Comparison of ENCODE assay signal across 12 cellular contexts in genomic region chr2:202883987-202884675, GRCh38. TPM values are rescaled to one million over a fixed set of nuclear protein-coding genes. Genes with fewer than 3 reads are reported as not detected.
DNase-seq lines count a peak whose midpoint lies in the region; ATAC-seq, FAIRE-seq and TF ChIP-seq lines count a peak whose summit lies in the region.
"Had no signal": no experiment of that assay in that cellular context is flagged by ENCODE, and none has a peak within 500 bp of the region (broad histone marks: within the 10 kb centered on the region; RNA-seq: fewer than 3 reads in every experiment).

No MANE protein-coding gene starts in this region.

- DNase-seq in AG10803 (ENCODE audit: low read depth) (peak; percentile 2), GM12878 (ENCODE audit: low read depth, low spot score) (no peak), iris pigment epithelial cell (ENCODE audit: low read depth) (peak; percentile 79), CD14-positive monocyte (ENCODE audit: low spot score) (no peak), sigmoid colon (no peak), omental fat pad (ENCODE audit: low spot score) (no peak), glutamatergic neuron (no peak)
- DNase-seq: aorta, C1 segment of cervical spinal cord, NCI-H774 had no signal

- H3K4me3 Mint-ChIP-seq in CD14-positive monocyte (no peak overlapping the region), glutamatergic neuron (ENCODE audit: unreplicated experiment) (no peak overlapping the region)

- H3K27ac Mint-ChIP-seq in CD14-positive monocyte = peak overlapping the region in 2 of 7 donors; percentile 13 to 16
- no peak overlapping the region for H3K27ac Mint-ChIP-seq in glutamatergic neuron (ENCODE audit: unreplicated experiment)

- H3K9me3 ChIP-seq in Loucy (ENCODE audit: insufficient read depth, low read depth, low read length) (no peaks in the 10 kb centered on the region), GM12878 (replicated peaks; ENCODE audit: control insufficient read depth, insufficient read depth, low read length) (no peaks in the 10 kb centered on the region), sigmoid colon (no peaks in the 10 kb centered on the region)
- H3K9me3 ChIP-seq: vagina had no signal

- H3K9me3 Mint-ChIP-seq in CD14-positive monocyte (no peaks in the 10 kb centered on the region), glutamatergic neuron (ENCODE audit: unreplicated experiment) (no peaks in the 10 kb centered on the region)

- CTCF ChIA-PET in GM12878 (lab: Yijun Ruan, JAX) = no interaction called here

- ATAC-seq in GM12878 (no peak), omental fat pad (ENCODE audit: low FRiP score) (no peak)

- H2AFZ ChIP-seq in Loucy (ENCODE audit: low read length) (no peak overlapping the region), GM12878 (ENCODE audit: control insufficient read depth, low read depth, low read length) (no peak overlapping the region)

- H4K20me1 ChIP-seq in Loucy (ENCODE audit: insufficient read depth, low read length, poor library complexity, severe bottlenecking) (no peaks in the 10 kb centered on the region), GM12878 (ENCODE audit: control insufficient read depth, insufficient read depth) (no peaks in the 10 kb centered on the region)

- H3K27me3 ChIP-seq in Loucy (ENCODE audit: insufficient read depth, low read length, poor library complexity, severe bottlenecking) (no peaks in the 10 kb centered on the region), GM12878 (replicated peaks in 1 of 2; ENCODE audit: control insufficient read depth in 2 of 2, insufficient read depth in 2 of 2, low read length in 1 of 2) (no peaks in the 10 kb centered on the region), sigmoid colon (no peaks in the 10 kb centered on the region)
- H3K27me3 ChIP-seq: vagina had no signal

- TF ChIP-seq POLR2A in GM12878 (IDR thresholded peaks at IDR 0.05; ENCODE audit: low read depth, low read length) = no peak
- TF ChIP-seq POLR2A in sigmoid colon (IDR thresholded peaks at IDR 0.05) = no peak

- H3F3A ChIP-seq in Loucy (ENCODE audit: low read depth) = no peaks in the 10 kb centered on the region

- WGBS in GM12878 (ENCODE audit: insufficient coverage, insufficient replicate concordance, low lambda C conversion rate, missing lambda C conversion rate) = 99% methylated on average over 5 of the region's 5 CpGs
- WGBS in sigmoid colon, 2 donors = 80 to 89% methylated on average over 5 of the region's 5 CpGs

- POLR2A ChIA-PET in GM12878 (lab: Charles Lee) = no interaction called here

- no peak for TF ChIP-seq EP300 in GM12878 (IDR thresholded peaks at IDR 0.05; ENCODE audit: borderline replicate concordance in 1 of 2, control insufficient read depth in 1 of 2, low read depth in 2 of 2, low read length in 2 of 2)
- TF ChIP-seq EP300 in sigmoid colon (IDR thresholded peaks at IDR 0.05) = no peak

- H3K4me2 ChIP-seq in Loucy (ENCODE audit: low read depth, low read length, poor library complexity, severe bottlenecking) = no peak overlapping the region
- H3K4me2 ChIP-seq in GM12878 (ENCODE audit: control insufficient read depth, insufficient read depth) = no peak overlapping the region

- peaks cover 46% of the 10 kb centered on the region; the same call in 1 of the 2 replicates for H3K36me3 ChIP-seq in Loucy (ENCODE audit: insufficient read depth, low read length)
- H3K36me3 ChIP-seq in GM12878 (ENCODE audit: control insufficient read depth in 2 of 2, insufficient read depth in 2 of 2, low read length in 1 of 2) = peaks cover 5 to 11% of the 10 kb centered on the region in 2 experiments
- peaks cover 0 to 62% (median 9%) of the 10 kb centered on the region in 4 donors for H3K36me3 ChIP-seq in sigmoid colon

- H3K36me3 Mint-ChIP-seq in CD14-positive monocyte = peaks cover 53 to 78% of the 10 kb centered on the region in 2 donors
- H3K36me3 Mint-ChIP-seq in glutamatergic neuron (ENCODE audit: unreplicated experiment) = no peaks in the 10 kb centered on the region

- no peaks in the 10 kb centered on the region for H3K79me2 ChIP-seq in Loucy (ENCODE audit: insufficient read depth, low read length)
- H3K79me2 ChIP-seq in GM12878 (ENCODE audit: control insufficient read depth, insufficient read depth, low read length) = no peaks in the 10 kb centered on the region

- BruUV-seq in GM12878 (replicated peaks; lab: Mats Ljungman, UMichigan) = no TSS peak

- no peaks in the 10 kb centered on the region for H3K4me1 Mint-ChIP-seq in CD14-positive monocyte
- H3K4me1 Mint-ChIP-seq in glutamatergic neuron (ENCODE audit: low read depth, unreplicated experiment) = no peaks in the 10 kb centered on the region

- in situ Hi-C loops in GM12878 (cut with MboI) = no loop called here

- SMC1A ChIA-PET in GM12878 (lab: Charles Lee; ENCODE audit: uncharacterized antibody, unreplicated experiment) = no interaction called here

- peaks cover 0 to 1% (median 0%) of the 10 kb centered on the region in 3 donors for H3K27me3 Mint-ChIP-seq in CD14-positive monocyte (ENCODE audit: low read depth in 3 of 3)
- H3K27me3 Mint-ChIP-seq in glutamatergic neuron (ENCODE audit: unreplicated experiment) = no peaks in the 10 kb centered on the region

- H3K9ac ChIP-seq in Loucy (ENCODE audit: low read depth, low read length, poor library complexity, severe bottlenecking) = no peak overlapping the region
- H3K9ac ChIP-seq in GM12878 (ENCODE audit: control insufficient read depth, insufficient read depth, low read length) = no peak overlapping the region

- no peak overlapping the region for H3K27ac ChIP-seq in GM12878 (ENCODE audit: control insufficient read depth, insufficient read depth)
- no peak overlapping the region for H3K27ac ChIP-seq in sigmoid colon
- H3K27ac ChIP-seq: vagina had no signal

- TF ChIP-seq CTCF in AG10803 (conservative IDR thresholded peaks at IDR 0.05; ENCODE audit: low read length) (0 out of 2 replicates have a peak, but pooled peaks have one; percentile 11), Loucy (conservative IDR thresholded peaks at IDR 0.05; ENCODE audit: low read length) (peak; percentile 41), GM12878 (IDR thresholded peaks at IDR 0.05 in 2 of 3, conservative IDR thresholded peaks at IDR 0.05 in 1 of 3; ENCODE audit: control insufficient read depth in 2 of 3, extremely low read depth in 1 of 3, insufficient read depth in 1 of 3, low read depth in 3 of 3, low read length in 3 of 3) (no peak), CD14-positive monocyte (IDR thresholded peaks at IDR 0.05) (no peak), sigmoid colon (IDR thresholded peaks at IDR 0.05) (no peak), omental fat pad (IDR thresholded peaks at IDR 0.05) (no peak), glutamatergic neuron (IDR thresholded peaks at IDR 0.05; ENCODE audit: partially characterized antibody, unreplicated experiment) (no peak)

- H3K4me1 ChIP-seq in Loucy (ENCODE audit: insufficient read depth, low read length, poor library complexity, severe bottlenecking) (peaks cover 9% of the 10 kb centered on the region), GM12878 (ENCODE audit: control insufficient read depth, insufficient read depth, low read length) (no peaks in the 10 kb centered on the region), sigmoid colon (no peaks in the 10 kb centered on the region)
- H3K4me1 ChIP-seq: vagina had no signal

- TF ChIP-seq RAD21 in GM12878 (IDR thresholded peaks at IDR 0.05; ENCODE audit: insufficient read depth, low read depth, low read length) = no peak

- peak; percentile 65 for FAIRE-seq in GM12878 (lab: Jason Lieb, UNC)

- intact Hi-C loops in GM12878 (cut with micrococcal nuclease; ENCODE audit: unreplicated experiment) = no loop called here
- intact Hi-C loops in CD14-positive monocyte (cut with micrococcal nuclease) = no loop called here
- intact Hi-C loops in sigmoid colon (cut with DNase I) = no loop called here

- RAD21 ChIA-PET in GM12878 (lab: Charles Lee; ENCODE audit: unreplicated experiment) = no interaction called here

- H3K9me2 ChIP-seq in Loucy (replicated peaks; ENCODE audit: low read depth, low read length) = no peaks in the 10 kb centered on the region

- H3K4me3 ChIP-seq in AG10803 (ENCODE audit: low read length) (no peak overlapping the region), Loucy (ENCODE audit: low read length, poor library complexity, severe bottlenecking) (no peak overlapping the region), GM12878 (no peak overlapping the region), sigmoid colon (no peak overlapping the region)
- H3K4me3 ChIP-seq: vagina had no signal

RNA-seq across cellular contexts. Expression of gene ICA1L, which starts 12.6 kb away (rescaled TPM):
- total RNA-seq in GM12878 (2013; cell fraction: nucleolus; rRNA removed) = 24.9 and 28.1 TPM in 2 replicates
- total RNA-seq in GM12878 (2014; rRNA removed) (2.9 and 5.8 TPM in 2 replicates), GM12878 (2014; rRNA removed; fragmentation: Illumina TruSeq; extraction: Trizol) (4.3 TPM in 2 replicates), GM12878 (2021) (2.8 and 5.1 TPM in 2 replicates), sigmoid colon (10 to 100 TPM; 15.7 to 28.8 (median 25.1) TPM), omental fat pad (10 to 100 TPM in 2 of 4 donors, 1 to 10 TPM in 2; 3.4 to 14.0 (median 9.9) TPM), glutamatergic neuron (ENCODE audit: unreplicated experiment) (12.0 TPM)
- 0.63 TPM for polyA plus RNA-seq in GM12878 (2011; ENCODE audit: low read depth)
- polyA plus RNA-seq in GM12878 (2011; rRNA removed) (7.4 and 12.7 TPM in 2 replicates), GM12878 (2014; fragmentation: Illumina TruSeq; extraction: Trizol) (5.4 and 6.0 TPM in 2 replicates), GM12878 (2014; fragmentation: Nextera tagmentation; extraction: Ambion mirVana) (1 to 10 TPM in 1 of 2 experiments, under 1 TPM in 1; 0.85 to 1.2 TPM), GM12878 (2014; rRNA removed) (4.1 and 5.6 TPM in 2 replicates), GM12878 (2016; fragmentation: Nextera tagmentation; extraction: Ambion mirVana) (1 to 10 TPM; 2.0 to 2.8 TPM), CD14-positive monocyte (under 1 TPM; 0.17 to 0.85 TPM), sigmoid colon (1 to 10 TPM in 2 of 3 donors, under 1 TPM in 1; 0.46 to 1.8 (median 1.3) TPM)
- polyA plus RNA-seq in GM12878 (2011; cell fraction: cytosol; rRNA removed) = 2.2 and 2.5 TPM in 2 replicates
- 6.4 and 8.7 TPM in 2 replicates for polyA plus RNA-seq in GM12878 (2011; cell fraction: nucleus; rRNA removed)
- 1.6 TPM in 2 replicates for polyA plus RNA-seq in GM12878 (2012)
- polyA minus RNA-seq in GM12878 (2011; rRNA and poly(A)+ RNA removed) = 5.4 and 9.9 TPM in 2 replicates
- polyA minus RNA-seq in GM12878 (2011; cell fraction: cytosol; rRNA and poly(A)+ RNA removed) = 1.1 and 6.5 TPM in 2 replicates
- polyA minus RNA-seq in GM12878 (2011; cell fraction: nucleus; rRNA and poly(A)+ RNA removed) = 3.4 and 8.9 TPM in 2 replicates

RNA-seq across cellular contexts. Expression of gene WDR12, which starts 27.3 kb away (rescaled TPM):
- total RNA-seq in GM12878 (2013; cell fraction: nucleolus; rRNA removed) = 86.6 and 105 TPM in 2 replicates
- total RNA-seq in GM12878 (2014; rRNA removed) = 52.9 and 67.6 TPM in 2 replicates
- 66.5 and 76.0 TPM in 2 replicates for total RNA-seq in GM12878 (2014; rRNA removed; fragmentation: Illumina TruSeq; extraction: Trizol)
- 95.7 and 98.3 TPM in 2 replicates for total RNA-seq in GM12878 (2021)
- polyA plus RNA-seq in GM12878 (2011; ENCODE audit: low read depth) = 4.7 TPM
- polyA plus RNA-seq in GM12878 (2011; rRNA removed) = 117 and 223 TPM in 2 replicates
- polyA plus RNA-seq in GM12878 (2011; cell fraction: cytosol; rRNA removed) = 10.3 and 19.1 TPM in 2 replicates
- polyA plus RNA-seq in GM12878 (2011; cell fraction: nucleus; rRNA removed) = 30.5 and 42.9 TPM in 2 replicates
- polyA plus RNA-seq in GM12878 (2012) = 37.1 and 45.1 TPM in 2 replicates
- 77.3 and 85.5 TPM in 2 replicates for polyA plus RNA-seq in GM12878 (2014; fragmentation: Illumina TruSeq; extraction: Trizol)
- polyA plus RNA-seq in GM12878 (2014; fragmentation: Nextera tagmentation; extraction: Ambion mirVana) = 100 to 1,000 TPM; 214 to 256 TPM
- polyA plus RNA-seq in GM12878 (2014; rRNA removed) = 57.2 and 71.7 TPM in 2 replicates
- 100 to 1,000 TPM; 161 to 174 TPM for polyA plus RNA-seq in GM12878 (2016; fragmentation: Nextera tagmentation; extraction: Ambion mirVana)
- polyA minus RNA-seq in GM12878 (2011; rRNA and poly(A)+ RNA removed) = 26.1 and 26.8 TPM in 2 replicates
- 15.1 and 31.4 TPM in 2 replicates for polyA minus RNA-seq in GM12878 (2011; cell fraction: cytosol; rRNA and poly(A)+ RNA removed)
- 12.0 and 15.4 TPM in 2 replicates for polyA minus RNA-seq in GM12878 (2011; cell fraction: nucleus; rRNA and poly(A)+ RNA removed)
- 10 to 100 TPM in 1 of 2 donors, 1 to 10 TPM in 1; 4.1 to 14.6 TPM for polyA plus RNA-seq in CD14-positive monocyte
- 10 to 100 TPM in 2 of 4 donors, 1 to 10 TPM in 2; 3.3 to 23.0 (median 10.9) TPM for total RNA-seq in sigmoid colon
- 10 to 100 TPM; 16.4 to 20.4 (median 20.1) TPM for polyA plus RNA-seq in sigmoid colon
- total RNA-seq in omental fat pad = 10 to 100 TPM; 12.3 to 31.8 (median 14.8) TPM
- total RNA-seq in glutamatergic neuron (ENCODE audit: unreplicated experiment) = 53.5 TPM

RNA-seq across cellular contexts. Expression of gene CARF, which starts 27.9 kb away (rescaled TPM):
- 29.0 and 29.1 TPM in 2 replicates for total RNA-seq in GM12878 (2013; cell fraction: nucleolus; rRNA removed)
- 7.6 and 8.1 TPM in 2 replicates for total RNA-seq in GM12878 (2014; rRNA removed)
- 8.8 and 10.4 TPM in 2 replicates for total RNA-seq in GM12878 (2014; rRNA removed; fragmentation: Illumina TruSeq; extraction: Trizol)
- total RNA-seq in GM12878 (2021) = 5.7 and 6.4 TPM in 2 replicates
- polyA plus RNA-seq in GM12878 (2011; ENCODE audit: low read depth) = 7.9 TPM
- 10.8 and 16.9 TPM in 2 replicates for polyA plus RNA-seq in GM12878 (2011; rRNA removed)
- 4.6 and 5.1 TPM in 2 replicates for polyA plus RNA-seq in GM12878 (2011; cell fraction: cytosol; rRNA removed)
- polyA plus RNA-seq in GM12878 (2011; cell fraction: nucleus; rRNA removed) = 7.2 and 10.7 TPM in 2 replicates
- 3.3 and 5.0 TPM in 2 replicates for polyA plus RNA-seq in GM12878 (2012)
- polyA plus RNA-seq in GM12878 (2014; fragmentation: Illumina TruSeq; extraction: Trizol) = 11.5 and 12.5 TPM in 2 replicates
- 1 to 10 TPM; 1.8 to 2.8 TPM for polyA plus RNA-seq in GM12878 (2014; fragmentation: Nextera tagmentation; extraction: Ambion mirVana)
- 6.5 and 10.7 TPM in 2 replicates for polyA plus RNA-seq in GM12878 (2014; rRNA removed)
- 1 to 10 TPM; 3.1 to 3.4 TPM for polyA plus RNA-seq in GM12878 (2016; fragmentation: Nextera tagmentation; extraction: Ambion mirVana)
- polyA minus RNA-seq in GM12878 (2011; rRNA and poly(A)+ RNA removed) = 7.4 and 12.1 TPM in 2 replicates
- 3.5 and 6.1 TPM in 2 replicates for polyA minus RNA-seq in GM12878 (2011; cell fraction: cytosol; rRNA and poly(A)+ RNA removed)
- polyA minus RNA-seq in GM12878 (2011; cell fraction: nucleus; rRNA and poly(A)+ RNA removed) = 6.0 and 7.6 TPM in 2 replicates
- polyA plus RNA-seq in CD14-positive monocyte = 1 to 10 TPM; 1.1 to 2.8 TPM
- 10 to 100 TPM; 15.9 to 23.5 (median 18.9) TPM for total RNA-seq in sigmoid colon
- 1 to 10 TPM; 2.3 to 2.8 (median 2.4) TPM for polyA plus RNA-seq in sigmoid colon
- 10 to 100 TPM in 1 of 4 donors, 1 to 10 TPM in 3; 4.2 to 13.1 (median 7.4) TPM for total RNA-seq in omental fat pad
- 9.1 TPM for total RNA-seq in glutamatergic neuron (ENCODE audit: unreplicated experiment)

Comparison
In these comparisons a context has a peak if more than half of its experiments do, and no peak if none do; other contexts are left out.
1. DNase-seq: peak in AG10803 (single experiment) and iris pigment epithelial cell (single experiment); none in GM12878 (single experiment), CD14-positive monocyte (single experiment), sigmoid colon (single experiment), omental fat pad (single experiment) and glutamatergic neuron (single experiment).
2. CTCF ChIP-seq: peak in AG10803 (single experiment) and Loucy (single experiment); none in GM12878 (0 of 3), CD14-positive monocyte (single experiment), sigmoid colon (0 of 4), omental fat pad (0 of 3) and glutamatergic neuron (single experiment).